ENCODE assay signal across 9 cellular contexts in genomic region chr22:37240941-37241320, GRCh38. TPM values are rescaled to one million over a fixed set of nuclear protein-coding genes. Genes with fewer than 3 reads are reported as not detected.
DNase-seq lines count a peak whose midpoint lies in the region; ATAC-seq and TF ChIP-seq lines count a peak whose summit lies in the region.
"Had no signal": no experiment of that assay in that cellular context is flagged by ENCODE, and none has a peak within 500 bp of the region (broad histone marks: within the 10 kb centered on the region; RNA-seq: fewer than 3 reads in every experiment).

No MANE protein-coding gene starts in this region.

- ATAC-seq in CD8-positive, alpha-beta T cell: no peak
- ATAC-seq in activated naive CD4-positive, alpha-beta T cell treated with anti-CD3 and anti-CD28 coated beads, Interleukin-2, amount 50 U/mL, for 72 hours: no peak
- ATAC-seq in GM21576 (IDR thresholded peaks at IDR 0.05; ENCODE audit: unreplicated experiment) (no peak), GM18867 (IDR thresholded peaks at IDR 0.05; ENCODE audit: unreplicated experiment) (no peak), heart right ventricle (no peak)

- DNase-seq in CD8-positive, alpha-beta T cell: peak in 3 of 7 experiments; percentile 32 to 58 (median 42)
- DNase-seq in activated naive CD4-positive, alpha-beta T cell treated with anti-CD3 and anti-CD28 coated beads, Interleukin-2, amount 50 U/mL, for 72 hours (ENCODE audit: low spot score in 2 of 2): no peak
- DNase-seq in heart right ventricle: no peak
- DNase-seq: HFFc6 had no signal

- H3K36me3 ChIP-seq in CD8-positive, alpha-beta T cell (ENCODE audit: insufficient read depth, low read length): peaks cover 32% of the 10 kb centered on the region
- H3K36me3 ChIP-seq in neutrophil: peaks cover 60% of the 10 kb centered on the region
- peaks cover 0 to 43% (median 0%) of the 10 kb centered on the region in 9 donors for H3K36me3 ChIP-seq in heart right ventricle

- peak overlapping the region; percentile 81 for H3K27ac ChIP-seq in CD8-positive, alpha-beta T cell (ENCODE audit: low read depth, low read length)
- H3K27ac ChIP-seq in neutrophil: peak overlapping the region; percentile 99
- peak overlapping the region in 1 of 10 donors; percentile 90 for H3K27ac ChIP-seq in heart right ventricle

- H3K27me3 Mint-ChIP-seq in CD8-positive, alpha-beta T cell (ENCODE audit: low read depth): no peaks in the 10 kb centered on the region
- H3K27me3 Mint-ChIP-seq in IgD-negative memory B cell: no peaks in the 10 kb centered on the region

- POLR2A ChIA-PET in CD8-positive, alpha-beta T cell (lab: Charles Lee): interaction anchor here (0.6 to 11.0 kb wide), 7 partner anchors 10 to 98 kb away, joined by 3 to 194 read pairs (median 32); no protein-coding TSS in a partner anchor

- H3K36me3 Mint-ChIP-seq in CD8-positive, alpha-beta T cell: peaks cover 67% of the 10 kb centered on the region
- peaks cover 10% of the 10 kb centered on the region for H3K36me3 Mint-ChIP-seq in IgD-negative memory B cell
- H3K36me3 Mint-ChIP-seq in activated naive CD4-positive, alpha-beta T cell treated with anti-CD3 and anti-CD28 coated beads, Interleukin-2, amount 50 U/mL, for 72 hours: peaks cover 72 to 75% of the 10 kb centered on the region in 2 donors

- CTCF ChIA-PET in CD8-positive, alpha-beta T cell (lab: Charles Lee): interaction anchor here (0.9 to 18.0 kb wide), 10 partner anchors 11 to 188 kb away, joined by 3 to 401 read pairs (median 9); no protein-coding TSS in a partner anchor

- WGBS in heart right ventricle, 2 donors: 69% methylated on average over 7 of the region's 7 CpGs

- peaks cover 79% of the 10 kb centered on the region for H3K4me1 ChIP-seq in CD8-positive, alpha-beta T cell (ENCODE audit: insufficient read depth, low read length)
- H3K4me1 ChIP-seq in neutrophil (ENCODE audit: control insufficient read depth in 1 of 2, insufficient read depth in 1 of 2, low read depth in 1 of 2, low read length in 1 of 2) (peaks cover 90 to 95% of the 10 kb centered on the region in 2 experiments), heart right ventricle (peaks cover 0 to 91% (median 0%) of the 10 kb centered on the region in 9 donors)

- H3K9me3 ChIP-seq in CD8-positive, alpha-beta T cell (ENCODE audit: low read length): no peaks in the 10 kb centered on the region
- H3K9me3 ChIP-seq in neutrophil: no peaks in the 10 kb centered on the region
- H3K9me3 ChIP-seq in heart right ventricle: no peaks in the 10 kb centered on the region

- H3K9me3 Mint-ChIP-seq in CD8-positive, alpha-beta T cell: no peaks in the 10 kb centered on the region
- no peaks in the 10 kb centered on the region for H3K9me3 Mint-ChIP-seq in IgD-negative memory B cell
- no peaks in the 10 kb centered on the region for H3K9me3 Mint-ChIP-seq in activated naive CD4-positive, alpha-beta T cell treated with anti-CD3 and anti-CD28 coated beads, Interleukin-2, amount 50 U/mL, for 72 hours
- H3K9me3 Mint-ChIP-seq: HFFc6 had no signal

- H3K27ac Mint-ChIP-seq in CD8-positive, alpha-beta T cell: peak overlapping the region; percentile 100
- H3K27ac Mint-ChIP-seq in IgD-negative memory B cell: peak overlapping the region; percentile 90 to 96 (median 93)
- peak overlapping the region; percentile 78 to 97 for H3K27ac Mint-ChIP-seq in activated naive CD4-positive, alpha-beta T cell treated with anti-CD3 and anti-CD28 coated beads, Interleukin-2, amount 50 U/mL, for 72 hours
- H3K27ac Mint-ChIP-seq: HFFc6 had no signal

- H3K27me3 ChIP-seq in CD8-positive, alpha-beta T cell (ENCODE audit: insufficient read depth, low read length): no peaks in the 10 kb centered on the region
- H3K27me3 ChIP-seq in neutrophil (no peaks in the 10 kb centered on the region), heart right ventricle (peaks cover 13 to 93% (median 84%) of the 10 kb centered on the region in 7 donors)

- intact Hi-C loops in CD8-positive, alpha-beta T cell (cut with DNase I, micrococcal nuclease): loop anchor here in 1 of 2 experiments (5.0 kb wide), 1 partner anchor 366 kb away; the partner anchor contains the start of gene GGA1
- intact Hi-C loops in heart right ventricle (cut with DNase I): no loop called here

- H3K4me1 Mint-ChIP-seq in CD8-positive, alpha-beta T cell (ENCODE audit: low read depth): peaks cover 88% of the 10 kb centered on the region
- peaks cover 38 to 63% (median 63%) of the 10 kb centered on the region in 3 donors for H3K4me1 Mint-ChIP-seq in IgD-negative memory B cell

- peak overlapping the region; percentile 98 for H3K4me3 Mint-ChIP-seq in CD8-positive, alpha-beta T cell
- peak overlapping the region; percentile 90 to 94 (median 93) for H3K4me3 Mint-ChIP-seq in IgD-negative memory B cell
- H3K4me3 Mint-ChIP-seq: HFFc6 had no signal

- H3K4me3 ChIP-seq in CD8-positive, alpha-beta T cell (ENCODE audit: low read depth, low read length): peak overlapping the region; percentile 98
- peak overlapping the region; percentile 92 to 98 for H3K4me3 ChIP-seq in neutrophil (ENCODE audit: low read depth in 1 of 2, low read length in 1 of 2)
- peak overlapping the region in 1 of 10 donors; percentile 71 for H3K4me3 ChIP-seq in heart right ventricle

- TF ChIP-seq CTCF in CD8-positive, alpha-beta T cell (IDR thresholded peaks at IDR 0.05): no peak
- TF ChIP-seq CTCF in neutrophil (IDR thresholded peaks at IDR 0.05) (no peak), heart right ventricle (IDR thresholded peaks at IDR 0.05) (no peak)

RNA-seq across cellular contexts. Expression of gene RAC2, which starts 3.1 kb away (rescaled TPM):
- 100 to 1,000 TPM; 152 to 159 TPM for total RNA-seq in CD8-positive, alpha-beta T cell
- 1,067 TPM for polyA plus RNA-seq in IgD-negative memory B cell
- 100 to 1,000 TPM; 655 to 769 TPM for total RNA-seq in activated naive CD4-positive, alpha-beta T cell treated with anti-CD3 and anti-CD28 coated beads, Interleukin-2, amount 50 U/mL, for 72 hours
- 10 to 100 TPM in 1 of 10 donors, 1 to 10 TPM in 9; 1.1 to 37.1 (median 3.5) TPM for total RNA-seq in heart right ventricle
- 1 to 10 TPM; 1.4 to 5.0 TPM for polyA plus RNA-seq in heart right ventricle

RNA-seq across cellular contexts. Expression of gene SSTR3, which starts 28.7 kb away (rescaled TPM):
- 1 to 10 TPM; 2.6 to 3.1 TPM for total RNA-seq in CD8-positive, alpha-beta T cell
- polyA plus RNA-seq in IgD-negative memory B cell: 0.95 TPM
- total RNA-seq in activated naive CD4-positive, alpha-beta T cell treated with anti-CD3 and anti-CD28 coated beads, Interleukin-2, amount 50 U/mL, for 72 hours: 10 to 100 TPM in 1 of 2 donors, 1 to 10 TPM in 1; 5.2 to 28.1 TPM
- total RNA-seq in heart right ventricle: not detected
- not detected for polyA plus RNA-seq in heart right ventricle
- total RNA-seq: HFFc6, skeletal muscle tissue had no signal

RNA-seq across cellular contexts. Expression of gene CYTH4, which starts 41.4 kb away (rescaled TPM):
- 100 to 1,000 TPM; 129 to 143 TPM for total RNA-seq in CD8-positive, alpha-beta T cell
- polyA plus RNA-seq in IgD-negative memory B cell (70.8 TPM), heart right ventricle (1 to 10 TPM; 2.1 to 4.0 TPM)
- total RNA-seq in activated naive CD4-positive, alpha-beta T cell treated with anti-CD3 and anti-CD28 coated beads, Interleukin-2, amount 50 U/mL, for 72 hours: 10 to 100 TPM; 60.7 to 69.7 TPM
- total RNA-seq in heart right ventricle: 10 to 100 TPM in 1 of 10 donors, 1 to 10 TPM in 9; 1.8 to 29.3 (median 4.8) TPM

RNA-seq across cellular contexts. Expression of gene C1QTNF6, which starts 52.9 kb away (rescaled TPM):
- 10 to 100 TPM; 12.0 to 12.9 TPM for total RNA-seq in CD8-positive, alpha-beta T cell
- polyA plus RNA-seq in IgD-negative memory B cell (1.0 TPM), heart right ventricle (1 to 10 TPM; 2.9 to 4.1 TPM)
- total RNA-seq in activated naive CD4-positive, alpha-beta T cell treated with anti-CD3 and anti-CD28 coated beads, Interleukin-2, amount 50 U/mL, for 72 hours: 10 to 100 TPM; 13.8 to 14.5 TPM
- total RNA-seq in heart right ventricle: 1 to 10 TPM in 8 of 10 donors, under 1 TPM in 2; 0.51 to 6.4 (median 1.4) TPM

Comparison
In these comparisons a context has a peak if more than half of its experiments do, and no peak if none do; other contexts are left out.
1. RNA of gene RAC2, which starts 3.1 kb away (total RNA-seq): 655 to 769 TPM in activated naive CD4-positive, alpha-beta T cell treated with anti-CD3 and anti-CD28 coated beads, Interleukin-2, amount 50 U/mL, for 72 hours; 152 to 159 TPM in CD8-positive, alpha-beta T cell and 1.1 to 37.1 TPM in heart right ventricle; every median in the first group is over 4 times any median in the second.
2. Peak in every context shown above with its lines, with median percentiles within 50 percentile points of each other: H3K27ac Mint-ChIP-seq.